Comparison of ENCODE assay signal across 8 cellular contexts in the genomic region with DNA sequence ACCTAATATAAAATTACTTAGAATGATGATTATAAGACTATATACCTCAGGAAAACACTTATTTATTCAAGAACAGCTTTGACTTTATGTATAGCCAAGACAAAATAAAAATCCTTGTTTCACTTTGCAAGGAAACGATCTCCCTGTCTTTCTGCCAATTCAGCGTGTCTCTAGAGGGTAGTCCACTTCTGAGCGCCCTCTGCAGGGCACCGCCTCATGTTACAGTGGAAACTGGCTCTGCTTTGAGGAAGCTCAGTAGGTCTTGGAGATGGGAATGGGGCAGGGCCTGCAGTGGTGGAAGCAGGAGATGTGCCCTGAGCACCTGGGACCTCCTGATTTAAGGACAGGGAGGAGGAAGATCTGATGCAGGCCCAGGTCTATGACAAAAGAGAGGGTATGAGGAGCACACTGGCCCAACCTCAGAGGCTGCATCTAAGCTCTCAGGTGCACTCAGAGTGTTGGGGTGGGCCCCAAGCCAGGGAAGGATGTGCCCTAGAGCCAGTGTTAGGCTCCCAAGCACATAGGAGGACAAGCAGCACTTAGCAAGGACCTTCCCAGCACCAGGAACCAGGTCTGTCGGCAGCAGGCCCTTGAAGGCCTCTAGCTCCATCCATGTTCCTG.
A peak's percentile ranks its signal among the peaks of the same experiment; 100 is the strongest.
DNase-seq lines count a peak whose midpoint lies in the region; ATAC-seq and TF ChIP-seq lines count a peak whose summit lies in the region.

No MANE protein-coding gene starts in this region.

- no peak overlapping the region for H3K4me3 Mint-ChIP-seq in activated CD4-positive, alpha-beta T cell treated with anti-CD3 and anti-CD28 coated beads, Interleukin-2, amount 10 ng/mL, durations not matched to agents 24 days and 14 days
- H3K4me3 Mint-ChIP-seq in neural crest cell, result no peak overlapping the region
- H3K4me3 Mint-ChIP-seq in T-cell, result no peak overlapping the region

- H3K27me3 Mint-ChIP-seq in activated CD4-positive, alpha-beta T cell treated with anti-CD3 and anti-CD28 coated beads, Interleukin-2, amount 10 ng/mL, durations not matched to agents 24 days and 14 days, result no peaks in the 10 kb centered on the region
- no peaks in the 10 kb centered on the region for H3K27me3 Mint-ChIP-seq in neural crest cell (ENCODE audit: low read depth)
- H3K27me3 Mint-ChIP-seq in T-cell, result no peaks in the 10 kb centered on the region

- peak; percentile 90 for TF ChIP-seq CTCF in choroid plexus epithelial cell (conservative IDR thresholded peaks at IDR 0.05; ENCODE audit: low read depth, low read length)
- peak; percentile 65 for TF ChIP-seq CTCF in neural crest cell (conservative IDR thresholded peaks at IDR 0.05)

- H3K9me3 Mint-ChIP-seq in activated CD4-positive, alpha-beta T cell treated with anti-CD3 and anti-CD28 coated beads, Interleukin-2, amount 10 ng/mL, durations not matched to agents 24 days and 14 days, result no peaks in the 10 kb centered on the region
- H3K9me3 Mint-ChIP-seq in neural crest cell, result peaks cover 2% of the 10 kb centered on the region
- no peaks in the 10 kb centered on the region for H3K9me3 Mint-ChIP-seq in T-cell

- CTCF ChIA-PET in T-cell (lab: Charles Lee), result no interaction called here

- H3K4me1 Mint-ChIP-seq in activated CD4-positive, alpha-beta T cell treated with anti-CD3 and anti-CD28 coated beads, Interleukin-2, amount 10 ng/mL, durations not matched to agents 24 days and 14 days, result no peaks in the 10 kb centered on the region
- H3K4me1 Mint-ChIP-seq in neural crest cell (no peaks in the 10 kb centered on the region), T-cell (no peaks in the 10 kb centered on the region)

- H3K27ac Mint-ChIP-seq in activated CD4-positive, alpha-beta T cell treated with anti-CD3 and anti-CD28 coated beads, Interleukin-2, amount 10 ng/mL, durations not matched to agents 24 days and 14 days, result no peak overlapping the region
- H3K27ac Mint-ChIP-seq in neural crest cell (ENCODE audit: unreplicated experiment), result no peak overlapping the region
- H3K27ac Mint-ChIP-seq in T-cell, result no peak overlapping the region

- no peaks in the 10 kb centered on the region for H3K36me3 Mint-ChIP-seq in activated CD4-positive, alpha-beta T cell treated with anti-CD3 and anti-CD28 coated beads, Interleukin-2, amount 10 ng/mL, durations not matched to agents 24 days and 14 days (ENCODE audit: low read depth)
- no peaks in the 10 kb centered on the region for H3K36me3 Mint-ChIP-seq in neural crest cell (ENCODE audit: low read depth)
- H3K36me3 Mint-ChIP-seq in T-cell, result no peaks in the 10 kb centered on the region

- peak; percentile 57 for DNase-seq in activated CD4-positive, alpha-beta T cell treated with anti-CD3 and anti-CD28 coated beads, Interleukin-2, amount 10 ng/mL, durations not matched to agents 24 days and 14 days
- no peak for DNase-seq in activated CD4-positive, alpha-beta T cell treated with anti-CD3 and anti-CD28 coated beads for 4 hours
- DNase-seq in NCI-H748 treated with DMSO at 0.1 percent for 48 hours (lab: John Stamatoyannopoulos, UW), result peak; percentile 27
- peak; percentile 84 for DNase-seq in choroid plexus epithelial cell (ENCODE audit: low read depth)
- DNase-seq in neural crest cell (ENCODE audit: low read depth, low spot score), result peak; percentile 47
- DNase-seq in T-cell, result no peak
- DNase-seq in stimulated activated CD4-positive, alpha-beta T cell treated with anti-CD3 and anti-CD28 coated beads, Interleukin-4, amount 100 ng/mL, for 4 hours, result no peak
- DNase-seq in mesenteric fat pad (ENCODE audit: low spot score), result no peak

- no peak for ATAC-seq in T-cell (replicated peaks in 1 of 4)

- H3K4me3 ChIP-seq in choroid plexus epithelial cell (ENCODE audit: low read depth, low read length), result no peak overlapping the region

- intact Hi-C loops in activated CD4-positive, alpha-beta T cell treated with anti-CD3 and anti-CD28 coated beads, Interleukin-2, amount 10 ng/mL, durations not matched to agents 24 days and 14 days (cut with micrococcal nuclease), result no loop called here

- POLR2A ChIA-PET in T-cell (lab: Charles Lee), result no interaction called here

Comparison
In these comparisons a context has a peak if more than half of its experiments do, and no peak if none do; other contexts are left out.
1. DNase-seq: peak in activated CD4-positive, alpha-beta T cell treated with anti-CD3 and anti-CD28 coated beads, Interleukin-2, amount 10 ng/mL, durations not matched to agents 24 days and 14 days (single experiment), NCI-H748 treated with DMSO at 0.1 percent for 48 hours (single experiment), choroid plexus epithelial cell (single experiment) and neural crest cell (single experiment); none in activated CD4-positive, alpha-beta T cell treated with anti-CD3 and anti-CD28 coated beads for 4 hours (0 of 2), T-cell (0 of 34), stimulated activated CD4-positive, alpha-beta T cell treated with anti-CD3 and anti-CD28 coated beads, Interleukin-4, amount 100 ng/mL, for 4 hours (0 of 2) and mesenteric fat pad (single experiment).